In genomic region chr1:187476671-187477070, GRCh38 we compare ENCODE assay signal across 2 cellular contexts.
TF ChIP-seq lines count a peak whose summit lies in the region.

No MANE protein-coding gene starts in this region.

TF ChIP-seq in liver, 16 proteins besides CTCF, POLR2A, EP300 and RAD21 (continued from another document):
- TF ChIP-seq, protein P1, sequence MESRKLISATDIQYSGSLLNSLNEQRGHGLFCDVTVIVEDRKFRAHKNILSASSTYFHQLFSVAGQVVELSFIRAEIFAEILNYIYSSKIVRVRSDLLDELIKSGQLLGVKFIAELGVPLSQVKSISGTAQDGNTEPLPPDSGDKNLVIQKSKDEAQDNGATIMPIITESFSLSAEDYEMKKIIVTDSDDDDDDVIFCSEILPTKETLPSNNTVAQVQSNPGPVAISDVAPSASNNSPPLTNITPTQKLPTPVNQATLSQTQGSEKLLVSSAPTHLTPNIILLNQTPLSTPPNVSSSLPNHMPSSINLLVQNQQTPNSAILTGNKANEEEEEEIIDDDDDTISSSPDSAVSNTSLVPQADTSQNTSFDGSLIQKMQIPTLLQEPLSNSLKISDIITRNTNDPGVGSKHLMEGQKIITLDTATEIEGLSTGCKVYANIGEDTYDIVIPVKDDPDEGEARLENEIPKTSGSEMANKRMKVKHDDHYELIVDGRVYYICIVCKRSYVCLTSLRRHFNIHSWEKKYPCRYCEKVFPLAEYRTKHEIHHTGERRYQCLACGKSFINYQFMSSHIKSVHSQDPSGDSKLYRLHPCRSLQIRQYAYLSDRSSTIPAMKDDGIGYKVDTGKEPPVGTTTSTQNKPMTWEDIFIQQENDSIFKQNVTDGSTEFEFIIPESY (IDR thresholded peaks at IDR 0.05): no peak
- TF ChIP-seq YY1 (IDR thresholded peaks at IDR 0.05): no peak
- TF ChIP-seq NR2F2 (IDR thresholded peaks at IDR 0.05): no peak
- no peak for TF ChIP-seq TAF1 (conservative IDR thresholded peaks at IDR 0.05)
- TF ChIP-seq EGR1 (IDR thresholded peaks at IDR 0.05; ENCODE audit: low read depth in 2 of 2): no peak
- no peak for TF ChIP-seq FOXA1 (IDR thresholded peaks at IDR 0.05)
- TF ChIP-seq JUND (IDR thresholded peaks at IDR 0.05): no peak

TF ChIP-seq in HepG2, 621 proteins besides CTCF, POLR2A, EP300 and RAD21 (continued from another document):
- TF ChIP-seq, protein P2, sequence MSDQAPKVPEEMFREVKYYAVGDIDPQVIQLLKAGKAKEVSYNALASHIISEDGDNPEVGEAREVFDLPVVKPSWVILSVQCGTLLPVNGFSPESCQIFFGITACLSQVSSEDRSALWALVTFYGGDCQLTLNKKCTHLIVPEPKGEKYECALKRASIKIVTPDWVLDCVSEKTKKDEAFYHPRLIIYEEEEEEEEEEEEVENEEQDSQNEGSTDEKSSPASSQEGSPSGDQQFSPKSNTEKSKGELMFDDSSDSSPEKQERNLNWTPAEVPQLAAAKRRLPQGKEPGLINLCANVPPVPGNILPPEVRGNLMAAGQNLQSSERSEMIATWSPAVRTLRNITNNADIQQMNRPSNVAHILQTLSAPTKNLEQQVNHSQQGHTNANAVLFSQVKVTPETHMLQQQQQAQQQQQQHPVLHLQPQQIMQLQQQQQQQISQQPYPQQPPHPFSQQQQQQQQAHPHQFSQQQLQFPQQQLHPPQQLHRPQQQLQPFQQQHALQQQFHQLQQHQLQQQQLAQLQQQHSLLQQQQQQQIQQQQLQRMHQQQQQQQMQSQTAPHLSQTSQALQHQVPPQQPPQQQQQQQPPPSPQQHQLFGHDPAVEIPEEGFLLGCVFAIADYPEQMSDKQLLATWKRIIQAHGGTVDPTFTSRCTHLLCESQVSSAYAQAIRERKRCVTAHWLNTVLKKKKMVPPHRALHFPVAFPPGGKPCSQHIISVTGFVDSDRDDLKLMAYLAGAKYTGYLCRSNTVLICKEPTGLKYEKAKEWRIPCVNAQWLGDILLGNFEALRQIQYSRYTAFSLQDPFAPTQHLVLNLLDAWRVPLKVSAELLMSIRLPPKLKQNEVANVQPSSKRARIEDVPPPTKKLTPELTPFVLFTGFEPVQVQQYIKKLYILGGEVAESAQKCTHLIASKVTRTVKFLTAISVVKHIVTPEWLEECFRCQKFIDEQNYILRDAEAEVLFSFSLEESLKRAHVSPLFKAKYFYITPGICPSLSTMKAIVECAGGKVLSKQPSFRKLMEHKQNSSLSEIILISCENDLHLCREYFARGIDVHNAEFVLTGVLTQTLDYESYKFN (CRISPR knock-in tag; conservative IDR thresholded peaks at IDR 0.05): no peak
- TF ChIP-seq, protein P3, sequence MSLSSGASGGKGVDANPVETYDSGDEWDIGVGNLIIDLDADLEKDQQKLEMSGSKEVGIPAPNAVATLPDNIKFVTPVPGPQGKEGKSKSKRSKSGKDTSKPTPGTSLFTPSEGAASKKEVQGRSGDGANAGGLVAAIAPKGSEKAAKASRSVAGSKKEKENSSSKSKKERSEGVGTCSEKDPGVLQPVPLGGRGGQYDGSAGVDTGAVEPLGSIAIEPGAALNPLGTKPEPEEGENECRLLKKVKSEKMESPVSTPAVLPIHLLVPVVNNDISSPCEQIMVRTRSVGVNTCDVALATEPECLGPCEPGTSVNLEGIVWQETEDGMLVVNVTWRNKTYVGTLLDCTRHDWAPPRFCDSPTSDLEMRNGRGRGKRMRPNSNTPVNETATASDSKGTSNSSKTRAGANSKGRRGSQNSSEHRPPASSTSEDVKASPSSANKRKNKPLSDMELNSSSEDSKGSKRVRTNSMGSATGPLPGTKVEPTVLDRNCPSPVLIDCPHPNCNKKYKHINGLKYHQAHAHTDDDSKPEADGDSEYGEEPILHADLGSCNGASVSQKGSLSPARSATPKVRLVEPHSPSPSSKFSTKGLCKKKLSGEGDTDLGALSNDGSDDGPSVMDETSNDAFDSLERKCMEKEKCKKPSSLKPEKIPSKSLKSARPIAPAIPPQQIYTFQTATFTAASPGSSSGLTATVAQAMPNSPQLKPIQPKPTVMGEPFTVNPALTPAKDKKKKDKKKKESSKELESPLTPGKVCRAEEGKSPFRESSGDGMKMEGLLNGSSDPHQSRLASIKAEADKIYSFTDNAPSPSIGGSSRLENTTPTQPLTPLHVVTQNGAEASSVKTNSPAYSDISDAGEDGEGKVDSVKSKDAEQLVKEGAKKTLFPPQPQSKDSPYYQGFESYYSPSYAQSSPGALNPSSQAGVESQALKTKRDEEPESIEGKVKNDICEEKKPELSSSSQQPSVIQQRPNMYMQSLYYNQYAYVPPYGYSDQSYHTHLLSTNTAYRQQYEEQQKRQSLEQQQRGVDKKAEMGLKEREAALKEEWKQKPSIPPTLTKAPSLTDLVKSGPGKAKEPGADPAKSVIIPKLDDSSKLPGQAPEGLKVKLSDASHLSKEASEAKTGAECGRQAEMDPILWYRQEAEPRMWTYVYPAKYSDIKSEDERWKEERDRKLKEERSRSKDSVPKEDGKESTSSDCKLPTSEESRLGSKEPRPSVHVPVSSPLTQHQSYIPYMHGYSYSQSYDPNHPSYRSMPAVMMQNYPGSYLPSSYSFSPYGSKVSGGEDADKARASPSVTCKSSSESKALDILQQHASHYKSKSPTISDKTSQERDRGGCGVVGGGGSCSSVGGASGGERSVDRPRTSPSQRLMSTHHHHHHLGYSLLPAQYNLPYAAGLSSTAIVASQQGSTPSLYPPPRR (CRISPR knock-in tag; IDR thresholded peaks at IDR 0.05; ENCODE audit: borderline replicate concordance): no peak
- no peak for TF ChIP-seq NFYC (CRISPR knock-in tag; IDR thresholded peaks at IDR 0.05)
- no peak for TF ChIP-seq ZNF12 (CRISPR knock-in tag; IDR thresholded peaks at IDR 0.05)
- no peak for TF ChIP-seq MEIS1 (CRISPR knock-in tag; IDR thresholded peaks at IDR 0.05; ENCODE audit: borderline replicate concordance)
- TF ChIP-seq, protein P1 (CRISPR knock-in tag; IDR thresholded peaks at IDR 0.05): no peak
- no peak for TF ChIP-seq HOXA5 (CRISPR knock-in tag; IDR thresholded peaks at IDR 0.05)
- TF ChIP-seq, protein P4, sequence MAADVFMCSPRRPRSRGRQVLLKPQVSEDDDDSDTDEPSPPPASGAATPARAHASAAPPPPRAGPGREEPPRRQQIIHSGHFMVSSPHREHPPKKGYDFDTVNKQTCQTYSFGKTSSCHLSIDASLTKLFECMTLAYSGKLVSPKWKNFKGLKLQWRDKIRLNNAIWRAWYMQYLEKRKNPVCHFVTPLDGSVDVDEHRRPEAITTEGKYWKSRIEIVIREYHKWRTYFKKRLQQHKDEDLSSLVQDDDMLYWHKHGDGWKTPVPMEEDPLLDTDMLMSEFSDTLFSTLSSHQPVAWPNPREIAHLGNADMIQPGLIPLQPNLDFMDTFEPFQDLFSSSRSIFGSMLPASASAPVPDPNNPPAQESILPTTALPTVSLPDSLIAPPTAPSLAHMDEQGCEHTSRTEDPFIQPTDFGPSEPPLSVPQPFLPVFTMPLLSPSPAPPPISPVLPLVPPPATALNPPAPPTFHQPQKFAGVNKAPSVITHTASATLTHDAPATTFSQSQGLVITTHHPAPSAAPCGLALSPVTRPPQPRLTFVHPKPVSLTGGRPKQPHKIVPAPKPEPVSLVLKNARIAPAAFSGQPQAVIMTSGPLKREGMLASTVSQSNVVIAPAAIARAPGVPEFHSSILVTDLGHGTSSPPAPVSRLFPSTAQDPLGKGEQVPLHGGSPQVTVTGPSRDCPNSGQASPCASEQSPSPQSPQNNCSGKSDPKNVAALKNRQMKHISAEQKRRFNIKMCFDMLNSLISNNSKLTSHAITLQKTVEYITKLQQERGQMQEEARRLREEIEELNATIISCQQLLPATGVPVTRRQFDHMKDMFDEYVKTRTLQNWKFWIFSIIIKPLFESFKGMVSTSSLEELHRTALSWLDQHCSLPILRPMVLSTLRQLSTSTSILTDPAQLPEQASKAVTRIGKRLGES (CRISPR knock-in tag; IDR thresholded peaks at IDR 0.05; ENCODE audit: borderline replicate concordance): no peak
- TF ChIP-seq, protein P5, sequence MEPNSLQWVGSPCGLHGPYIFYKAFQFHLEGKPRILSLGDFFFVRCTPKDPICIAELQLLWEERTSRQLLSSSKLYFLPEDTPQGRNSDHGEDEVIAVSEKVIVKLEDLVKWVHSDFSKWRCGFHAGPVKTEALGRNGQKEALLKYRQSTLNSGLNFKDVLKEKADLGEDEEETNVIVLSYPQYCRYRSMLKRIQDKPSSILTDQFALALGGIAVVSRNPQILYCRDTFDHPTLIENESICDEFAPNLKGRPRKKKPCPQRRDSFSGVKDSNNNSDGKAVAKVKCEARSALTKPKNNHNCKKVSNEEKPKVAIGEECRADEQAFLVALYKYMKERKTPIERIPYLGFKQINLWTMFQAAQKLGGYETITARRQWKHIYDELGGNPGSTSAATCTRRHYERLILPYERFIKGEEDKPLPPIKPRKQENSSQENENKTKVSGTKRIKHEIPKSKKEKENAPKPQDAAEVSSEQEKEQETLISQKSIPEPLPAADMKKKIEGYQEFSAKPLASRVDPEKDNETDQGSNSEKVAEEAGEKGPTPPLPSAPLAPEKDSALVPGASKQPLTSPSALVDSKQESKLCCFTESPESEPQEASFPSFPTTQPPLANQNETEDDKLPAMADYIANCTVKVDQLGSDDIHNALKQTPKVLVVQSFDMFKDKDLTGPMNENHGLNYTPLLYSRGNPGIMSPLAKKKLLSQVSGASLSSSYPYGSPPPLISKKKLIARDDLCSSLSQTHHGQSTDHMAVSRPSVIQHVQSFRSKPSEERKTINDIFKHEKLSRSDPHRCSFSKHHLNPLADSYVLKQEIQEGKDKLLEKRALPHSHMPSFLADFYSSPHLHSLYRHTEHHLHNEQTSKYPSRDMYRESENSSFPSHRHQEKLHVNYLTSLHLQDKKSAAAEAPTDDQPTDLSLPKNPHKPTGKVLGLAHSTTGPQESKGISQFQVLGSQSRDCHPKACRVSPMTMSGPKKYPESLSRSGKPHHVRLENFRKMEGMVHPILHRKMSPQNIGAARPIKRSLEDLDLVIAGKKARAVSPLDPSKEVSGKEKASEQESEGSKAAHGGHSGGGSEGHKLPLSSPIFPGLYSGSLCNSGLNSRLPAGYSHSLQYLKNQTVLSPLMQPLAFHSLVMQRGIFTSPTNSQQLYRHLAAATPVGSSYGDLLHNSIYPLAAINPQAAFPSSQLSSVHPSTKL (CRISPR knock-in tag; IDR thresholded peaks at IDR 0.05): no peak
- TF ChIP-seq ZFY (CRISPR knock-in tag; IDR thresholded peaks at IDR 0.05): no peak
- no peak for TF ChIP-seq RBAK (CRISPR knock-in tag; IDR thresholded peaks at IDR 0.05)
- TF ChIP-seq TAF1 (CRISPR knock-in tag; IDR thresholded peaks at IDR 0.05): no peak
- TF ChIP-seq SP2 (CRISPR knock-in tag; IDR thresholded peaks at IDR 0.05): no peak
- TF ChIP-seq, protein P6, sequence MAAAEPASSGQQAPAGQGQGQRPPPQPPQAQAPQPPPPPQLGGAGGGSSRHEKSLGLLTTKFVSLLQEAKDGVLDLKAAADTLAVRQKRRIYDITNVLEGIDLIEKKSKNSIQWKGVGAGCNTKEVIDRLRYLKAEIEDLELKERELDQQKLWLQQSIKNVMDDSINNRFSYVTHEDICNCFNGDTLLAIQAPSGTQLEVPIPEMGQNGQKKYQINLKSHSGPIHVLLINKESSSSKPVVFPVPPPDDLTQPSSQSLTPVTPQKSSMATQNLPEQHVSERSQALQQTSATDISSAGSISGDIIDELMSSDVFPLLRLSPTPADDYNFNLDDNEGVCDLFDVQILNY (CRISPR knock-in tag; conservative IDR thresholded peaks at IDR 0.05): no peak
- no peak for TF ChIP-seq ZNF460 (CRISPR knock-in tag; IDR thresholded peaks at IDR 0.05; ENCODE audit: borderline replicate concordance)
- TF ChIP-seq ISL2 (CRISPR knock-in tag; IDR thresholded peaks at IDR 0.05): no peak
